Comparison of ENCODE assay signal across 12 cellular contexts in genomic region chr4:102598102-102598758, GRCh38.
DNase-seq lines count a peak whose midpoint lies in the region; ATAC-seq, FAIRE-seq and TF ChIP-seq lines count a peak whose summit lies in the region.
"Had no signal": no experiment of that assay in that cellular context is flagged by ENCODE, and none has a peak within 500 bp of the region (broad histone marks: within the 10 kb centered on the region; RNA-seq: fewer than 3 reads in every experiment).

No MANE protein-coding gene starts in this region.

- H3K9me3 ChIP-seq in spleen = no peaks in the 10 kb centered on the region
- H3K9me3 ChIP-seq in pancreas = no peaks in the 10 kb centered on the region
- no peaks in the 10 kb centered on the region for H3K9me3 ChIP-seq in A673 (ENCODE audit: low read depth, low read length, poor library complexity, severe bottlenecking)
- H3K9me3 ChIP-seq: A549, right lobe of liver had no signal

- peak overlapping the region; percentile 90 for H3K27ac Mint-ChIP-seq in activated CD4-positive, alpha-beta T cell treated with anti-CD3 and anti-CD28 coated beads for 36 hours

- H3K36me3 ChIP-seq in spleen = peaks cover 3 to 100% (median 82%) of the 10 kb centered on the region in 6 donors
- peaks cover 3 to 44% (median 7%) of the 10 kb centered on the region in 3 donors for H3K36me3 ChIP-seq in pancreas
- no peaks in the 10 kb centered on the region for H3K36me3 ChIP-seq in mesendoderm (ENCODE audit: control insufficient read depth, insufficient read depth, low read length)
- peaks cover 4% of the 10 kb centered on the region for H3K36me3 ChIP-seq in A673 (ENCODE audit: insufficient read depth, low read length, poor library complexity, severe bottlenecking)

- H2BK5ac ChIP-seq in mesendoderm (ENCODE audit: low read length) = no peak overlapping the region

- no TSS peak for BruUV-seq in A673 (replicated peaks; lab: Mats Ljungman, UMichigan)

- peak; percentile 68 for ATAC-seq in activated CD4-positive, alpha-beta T cell treated with anti-CD3 and anti-CD28 coated beads for 36 hours
- ATAC-seq in HG03025 (IDR thresholded peaks at IDR 0.05; ENCODE audit: low FRiP score, unreplicated experiment) (peak; percentile 39), pancreas (no peak)
- ATAC-seq: A549, right lobe of liver had no signal

- H2BK15ac ChIP-seq in mesendoderm (replicated peaks; ENCODE audit: low read depth) = no peak overlapping the region

- no peaks in the 10 kb centered on the region for H3K79me2 ChIP-seq in mesendoderm (ENCODE audit: control insufficient read depth, insufficient read depth, low read length)

- no peak overlapping the region for H3K9ac ChIP-seq in mesendoderm (ENCODE audit: low read length)

- H2BK120ac ChIP-seq in mesendoderm (ENCODE audit: low read depth, low read length) = no peak overlapping the region

- no peak overlapping the region for H3K18ac ChIP-seq in mesendoderm (ENCODE audit: low read length)

- H3K4me1 ChIP-seq in spleen (peaks cover 0 to 27% (median 8%) of the 10 kb centered on the region in 6 donors), pancreas (no peaks in the 10 kb centered on the region), mesendoderm (ENCODE audit: control insufficient read depth, low read depth, low read length) (no peaks in the 10 kb centered on the region), A673 (ENCODE audit: insufficient read depth, low read length, poor library complexity, severe bottlenecking) (no peaks in the 10 kb centered on the region)
- H3K4me1 ChIP-seq: right lobe of liver had no signal

- H3K36me3 Mint-ChIP-seq in activated CD4-positive, alpha-beta T cell treated with anti-CD3 and anti-CD28 coated beads for 36 hours (ENCODE audit: low read depth) = peaks cover 77% of the 10 kb centered on the region

- TF ChIP-seq CTCF in spleen (IDR thresholded peaks at IDR 0.05 in 8 of 11, conservative IDR thresholded peaks at IDR 0.05 in 3 of 11) (no peak), pancreas (IDR thresholded peaks at IDR 0.05) (no peak), A673 (conservative IDR thresholded peaks at IDR 0.05; ENCODE audit: low read depth, low read length) (no peak)

- no peaks in the 10 kb centered on the region for H3K79me1 ChIP-seq in mesendoderm (ENCODE audit: low read length)

- no peak for DNase-seq in activated CD4-positive, alpha-beta T cell treated with anti-CD3 and anti-CD28 coated beads for 36 hours
- no peak for DNase-seq in activated CD4-positive, alpha-beta T cell treated with anti-CD3 and anti-CD28 coated beads, Interleukin-2, amount 50 U/mL, for 4 hours
- peak; percentile 39 for DNase-seq in astrocyte of the hippocampus (ENCODE audit: low read depth, low spot score)
- DNase-seq in spleen = no peak
- no peak for DNase-seq in pancreas
- DNase-seq in mesendoderm = no peak
- DNase-seq in A673 (ENCODE audit: low spot score) = no peak
- DNase-seq: right lobe of liver, SHP77 had no signal

- no peak overlapping the region for H4K5ac ChIP-seq in mesendoderm (ENCODE audit: low read length)

- TF ChIP-seq POLR2A in spleen (IDR thresholded peaks at IDR 0.05) = no peak

- POLR2A ChIA-PET in activated CD4-positive, alpha-beta T cell treated with anti-CD3 and anti-CD28 coated beads for 36 hours (lab: Charles Lee) = interaction anchor here (0.6 to 1.0 kb wide), 2 partner anchors 15 to 230 kb away, joined by 3 read pairs; partner anchors contain the start of gene UBE2D3
- POLR2A ChIA-PET in A673 (lab: Charles Lee; ENCODE audit: low non-redundant PET) = no interaction called here

- H3K27me3 Mint-ChIP-seq in activated CD4-positive, alpha-beta T cell treated with anti-CD3 and anti-CD28 coated beads for 36 hours = no peaks in the 10 kb centered on the region

- CTCF ChIA-PET in activated CD4-positive, alpha-beta T cell treated with anti-CD3 and anti-CD28 coated beads for 36 hours (lab: Charles Lee) = interaction anchor here (1.0 kb wide), 1 partner anchor 13 kb away, joined by 3 read pairs; no protein-coding TSS in a partner anchor
- CTCF ChIA-PET in A673 (lab: Charles Lee) = no interaction called here

- H3K4me3 Mint-ChIP-seq in activated CD4-positive, alpha-beta T cell treated with anti-CD3 and anti-CD28 coated beads for 36 hours = peak overlapping the region; percentile 18

- H3K4me2 ChIP-seq in mesendoderm (ENCODE audit: low read length) = no peak overlapping the region
- H3K4me2 ChIP-seq: A549 had no signal

- FAIRE-seq in pancreas (lab: Jason Lieb, UNC) = no peak
- FAIRE-seq: A549 had no signal

- peak overlapping the region in 5 of 8 donors; percentile 8 to 58 (median 49) for H3K27ac ChIP-seq in spleen
- H3K27ac ChIP-seq in pancreas = no peak overlapping the region
- H3K27ac ChIP-seq in mesendoderm (ENCODE audit: low read depth, low read length) = no peak overlapping the region
- no peak overlapping the region for H3K27ac ChIP-seq in A673 (ENCODE audit: low read depth, low read length, poor library complexity, severe bottlenecking)
- H3K27ac ChIP-seq: A549, HL-60, right lobe of liver had no signal

- peaks cover 70% of the 10 kb centered on the region for H3K4me1 Mint-ChIP-seq in activated CD4-positive, alpha-beta T cell treated with anti-CD3 and anti-CD28 coated beads for 36 hours

- H3K9me3 Mint-ChIP-seq in activated CD4-positive, alpha-beta T cell treated with anti-CD3 and anti-CD28 coated beads for 36 hours (ENCODE audit: low read depth) = no peaks in the 10 kb centered on the region

- intact Hi-C loops in activated CD4-positive, alpha-beta T cell treated with anti-CD3 and anti-CD28 coated beads for 36 hours (cut with DNase I, micrococcal nuclease) = loop anchor here in 1 of 2 experiments (1.0 to 2.0 kb wide), 2 partner anchors 12 to 33 kb away; no protein-coding TSS in a partner anchor
- intact Hi-C loops in spleen (cut with DNase I; ENCODE audit: low total_unique reads) = no loop called here
- intact Hi-C loops in pancreas (cut with DNase I) = no loop called here
- intact Hi-C loops in A673 (cut with micrococcal nuclease; ENCODE audit: unreplicated experiment) = no loop called here

- H3K27me3 ChIP-seq in spleen (replicated peaks in 1 of 7) (no peaks in the 10 kb centered on the region), pancreas (no peaks in the 10 kb centered on the region), mesendoderm (ENCODE audit: insufficient read depth, low read length, poor library complexity) (no peaks in the 10 kb centered on the region), A673 (replicated peaks; ENCODE audit: insufficient read depth, low read depth, low read length, poor library complexity) (no peaks in the 10 kb centered on the region)
- H3K27me3 ChIP-seq: right lobe of liver had no signal

- H3K23ac ChIP-seq in mesendoderm (ENCODE audit: low read length) = no peak overlapping the region

- no peak overlapping the region for H4K8ac ChIP-seq in mesendoderm (ENCODE audit: low read depth, low read length)

- H3K56ac ChIP-seq in mesendoderm (ENCODE audit: low read length) = no peak overlapping the region

- 56 to 88% (median 69%) methylated on average over 1 of the region's 1 CpG for WGBS in spleen, 5 donors
- WGBS in pancreas, 2 donors = 90 to 95% methylated on average over 1 of the region's 1 CpG
- no CpG with 5 or more reads among the region's 1 CpG for WGBS in mesendoderm (ENCODE audit: extremely low coverage, insufficient coverage, low lambda C conversion rate)

- H2AK5ac ChIP-seq in mesendoderm (ENCODE audit: low read length) = no peak overlapping the region

- H3K4me3 ChIP-seq in spleen = no peak overlapping the region
- no peak overlapping the region for H3K4me3 ChIP-seq in pancreas
- H3K4me3 ChIP-seq in mesendoderm (ENCODE audit: low read length) = no peak overlapping the region
- H3K4me3 ChIP-seq in A673 (ENCODE audit: low read depth, low read length, poor library complexity, severe bottlenecking) = no peak overlapping the region
- H3K4me3 ChIP-seq: A549, right lobe of liver had no signal

- no peak overlapping the region for H3K4ac ChIP-seq in mesendoderm (ENCODE audit: low read depth, low read length)

Comparison
In these comparisons a context has a peak if more than half of its experiments do, and no peak if none do; other contexts are left out.
1. ATAC-seq: peak in activated CD4-positive, alpha-beta T cell treated with anti-CD3 and anti-CD28 coated beads for 36 hours (single experiment) and HG03025 (single experiment); none in pancreas (0 of 4).
2. H3K27ac ChIP-seq: peak in spleen (5 of 8); none in pancreas (0 of 4), mesendoderm (single experiment) and A673 (single experiment).